ENCODE assay signal across 22 cellular contexts in genomic region chr1:225485991-225486530, GRCh38.
"Had no signal": no experiment of that assay in that cellular context is flagged by ENCODE, and none has a peak within 500 bp of the region (broad histone marks: within the 10 kb centered on the region; RNA-seq: fewer than 3 reads in every experiment).

No MANE protein-coding gene starts in this region.

- H3K27ac Mint-ChIP-seq: memory B cell, mesothelial cell of epicardium, natural killer cell had no signal

- H3K4me3 ChIP-seq: esophagus muscularis mucosa, gastrocnemius medialis, left ventricle myocardium inferior, lower lobe of right lung, right atrium auricular region, suprapubic skin, tibial artery, upper lobe of right lung, vagina had no signal

- ATAC-seq: gastrocnemius medialis, left cardiac atrium, lower lobe of right lung, natural killer cell, upper lobe of right lung had no signal

- H3K27ac ChIP-seq: epithelial cell of prostate, esophagus muscularis mucosa, gastrocnemius medialis, left ventricle myocardium inferior, lower lobe of right lung, right atrium auricular region, suprapubic skin, tibial artery, upper lobe of right lung, vagina had no signal

- DNase-seq: effector memory CD4-positive, alpha-beta T cell; gastrocnemius medialis; glutamatergic neuron; kidney; left cardiac atrium; left ventricle myocardium inferior; lower lobe of right lung; natural killer cell; posterior cingulate gyrus; small intestine; stimulated activated CD4-positive, alpha-beta T cell treated with anti-CD3 and anti-CD28 coated beads, Interleukin-12 subunit alpha, Interleukin-12 subunit beta, amount 100 ng/mL, for 4 hours; stimulated activated naive CD4-positive, alpha-beta T cell treated with Interleukin-2 at 50 U/mL for 16 hours had no signal

- H3K36me3 ChIP-seq: esophagus muscularis mucosa, gastrocnemius medialis, left ventricle myocardium inferior, lower lobe of right lung, right atrium auricular region, suprapubic skin, tibial artery, upper lobe of right lung, vagina had no signal

- H3K4me1 ChIP-seq: left ventricle myocardium inferior, suprapubic skin, upper lobe of right lung, vagina had no signal

- H3K27me3 ChIP-seq: esophagus muscularis mucosa, gastrocnemius medialis, right atrium auricular region, suprapubic skin, tibial artery, upper lobe of right lung, vagina had no signal

- H3K36me3 Mint-ChIP-seq: memory B cell, natural killer cell had no signal

- H3K9me3 Mint-ChIP-seq: memory B cell, mesothelial cell of epicardium, natural killer cell, neural crest cell had no signal

- H3K4me1 Mint-ChIP-seq: natural killer cell had no signal

- H3K4me3 Mint-ChIP-seq: memory B cell, mesothelial cell of epicardium, natural killer cell, neural crest cell had no signal

- H3K9me3 ChIP-seq: esophagus muscularis mucosa, gastrocnemius medialis, left ventricle myocardium inferior, lower lobe of right lung, right atrium auricular region, suprapubic skin, tibial artery, upper lobe of right lung, vagina had no signal
